11 cellular contexts compared by ENCODE assay signal in the genomic region with DNA sequence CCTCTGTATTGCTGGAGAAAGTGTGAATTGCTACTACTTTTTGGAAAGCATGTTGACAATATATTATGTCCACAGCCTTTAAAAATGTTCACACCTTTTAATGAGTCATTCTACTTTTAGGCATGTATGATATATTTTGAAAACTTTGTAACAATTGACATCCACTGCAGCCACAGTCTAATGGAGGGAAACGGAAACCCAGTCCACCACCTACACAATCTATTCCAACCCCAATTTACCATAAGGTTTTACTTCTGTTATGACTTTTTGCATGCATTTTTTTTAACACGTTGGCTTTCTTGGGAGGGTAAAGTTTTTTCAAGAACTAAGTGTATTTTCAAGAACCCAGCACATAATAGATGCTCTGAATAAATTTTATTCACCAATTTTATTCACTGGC. TPM values are rescaled to one million over a fixed set of nuclear protein-coding genes. Genes with fewer than 3 reads are reported as not detected.
DNase-seq lines count a peak whose midpoint lies in the region; ATAC-seq and TF ChIP-seq lines count a peak whose summit lies in the region.
"Had no signal": no experiment of that assay in that cellular context is flagged by ENCODE, and none has a peak within 500 bp of the region (broad histone marks: within the 10 kb centered on the region; RNA-seq: fewer than 3 reads in every experiment).

No MANE protein-coding gene starts in this region.

- in situ Hi-C loops in G401 (cut with HindIII; ENCODE audit: low sequenced_read_pairs) = no loop called here

- ATAC-seq in GM18868 (IDR thresholded peaks at IDR 0.05; ENCODE audit: unreplicated experiment) = peak; percentile 36
- peak; percentile 42 for ATAC-seq in GM21737 (IDR thresholded peaks at IDR 0.05; ENCODE audit: unreplicated experiment)
- peak; percentile 45 for ATAC-seq in HG03457 (IDR thresholded peaks at IDR 0.05; ENCODE audit: unreplicated experiment)

- POLR2A ChIA-PET in GM10248 (lab: Yijun Ruan, JAX) = no interaction called here

- CTCF ChIA-PET in GM10248 (lab: Yijun Ruan, JAX) = no interaction called here

- peak; percentile 48 for DNase-seq in GM10248 (ENCODE audit: extremely low spot score)
- DNase-seq in NCI-H146 treated with DMSO at 0.1 percent for 48 hours (lab: John Stamatoyannopoulos, UW; ENCODE audit: unreplicated experiment) = no peak
- no peak for DNase-seq in activated gamma-delta T cell treated with Interleukin-2 at 50 U/mL for 16 hours
- no peak for DNase-seq in NCI-H146 (lab: John Stamatoyannopoulos, UW)
- DNase-seq in G401 (ENCODE audit: low spot score) = no peak
- DNase-seq: NCI-H526 treated with DMSO at 0.1 percent for 48 hours; occipital lobe; stimulated activated CD4-positive, alpha-beta T cell treated with anti-CD3 and anti-CD28 coated beads, Interleukin-4, amount 100 ng/mL, for 1 hour had no signal

- TF ChIP-seq CTCF in GM10248 (IDR thresholded peaks at IDR 0.05; ENCODE audit: control extremely low read depth, extremely low read depth, low read depth, missing control alignments) = no peak

RNA-seq across cellular contexts. Expression of a gene that starts 38.5 kb away (rescaled TPM):
- not detected in 2 replicates for total RNA-seq in G401 (2014; rRNA removed; shearing (Covaris generic))
